ENCODE assay signal across 11 cellular contexts in genomic region chr7:156947120-156947843, GRCh38. TPM values are rescaled to one million over a fixed set of nuclear protein-coding genes. Genes with fewer than 3 reads are reported as not detected.
DNase-seq lines count a peak whose midpoint lies in the region; ATAC-seq and TF ChIP-seq lines count a peak whose summit lies in the region.
"Had no signal": no experiment of that assay in that cellular context is flagged by ENCODE, and none has a peak within 500 bp of the region (broad histone marks: within the 10 kb centered on the region; RNA-seq: fewer than 3 reads in every experiment).

No MANE protein-coding gene starts in this region.

- CTCF ChIA-PET in CD8-positive, alpha-beta T cell (lab: Charles Lee): interaction anchor here (1.0 to 1.2 kb wide), 2 partner anchors 12 to 450 kb away, joined by 3 read pairs; no protein-coding TSS in a partner anchor
- CTCF ChIA-PET in OCI-LY7 (lab: Charles Lee; ENCODE audit: unreplicated experiment): no interaction called here

- H3K4me1 Mint-ChIP-seq in CD8-positive, alpha-beta T cell (ENCODE audit: low read depth): peaks cover 29% of the 10 kb centered on the region
- H3K4me1 Mint-ChIP-seq in memory B cell: peaks cover 13% of the 10 kb centered on the region

- no peak overlapping the region for H3K27ac ChIP-seq in CD8-positive, alpha-beta T cell (ENCODE audit: low read depth, low read length)
- H3K27ac ChIP-seq in OCI-LY7 (ENCODE audit: low read depth, low read length, poor library complexity, severe bottlenecking): no peak overlapping the region
- H3K27ac ChIP-seq: sigmoid colon had no signal

- intact Hi-C loops in CD8-positive, alpha-beta T cell (cut with DNase I, micrococcal nuclease): loop anchor here (5.0 kb wide), 2 partner anchors 55 to 115 kb away; partner anchors contain the start of gene LMBR1 (in 1 of the 2)
- intact Hi-C loops in OCI-LY7 (cut with micrococcal nuclease; ENCODE audit: unreplicated experiment): loop anchor here (5.0 kb wide), 2 partner anchors 40 to 115 kb away; no protein-coding TSS in a partner anchor

- H3K27ac Mint-ChIP-seq in CD8-positive, alpha-beta T cell: no peak overlapping the region
- H3K27ac Mint-ChIP-seq in memory B cell: no peak overlapping the region

- H3K4me3 ChIP-seq in CD8-positive, alpha-beta T cell (ENCODE audit: low read depth, low read length): no peak overlapping the region
- H3K4me3 ChIP-seq in OCI-LY7 (ENCODE audit: low read depth, low read length, poor library complexity, severe bottlenecking): no peak overlapping the region
- H3K4me3 ChIP-seq: mucosa of descending colon, sigmoid colon had no signal

- TF ChIP-seq CTCF in CD8-positive, alpha-beta T cell (IDR thresholded peaks at IDR 0.05): no peak
- TF ChIP-seq CTCF in OCI-LY7 (conservative IDR thresholded peaks at IDR 0.05; ENCODE audit: low read length): no peak

- BruUV-seq in OCI-LY7 (replicated peaks; lab: Mats Ljungman, UMichigan): no TSS peak

- DNase-seq in Ammon's horn (ENCODE audit: low spot score) (peak; percentile 42), SW480 (ENCODE audit: low spot score) (peak; percentile 57), memory B cell (ENCODE audit: low spot score in 2 of 2) (no peak), OCI-LY7 (ENCODE audit: low spot score) (no peak)
- DNase-seq in CD8-positive, alpha-beta T cell: no peak
- DNase-seq: activated CD4-positive, CD25-positive, alpha-beta regulatory T cell treated with anti-CD3 and anti-CD28 coated beads, Interleukin-2, amount 50 U/mL, for 72 hours; mucosa of descending colon; sigmoid colon; SK-N-SH had no signal

- peaks cover 25% of the 10 kb centered on the region for H3K4me1 ChIP-seq in CD8-positive, alpha-beta T cell (ENCODE audit: insufficient read depth, low read length)
- peaks cover 20% of the 10 kb centered on the region for H3K4me1 ChIP-seq in OCI-LY7 (ENCODE audit: insufficient read depth, low read length, poor library complexity, severe bottlenecking)

- POLR2A ChIA-PET in CD8-positive, alpha-beta T cell (lab: Charles Lee): no interaction called here
- POLR2A ChIA-PET in OCI-LY7 (lab: Charles Lee): interaction anchor here (0.6 to 1.8 kb wide), 4 partner anchors 17 to 36 kb away, joined by 3 to 9 read pairs (median 3); no protein-coding TSS in a partner anchor

- H3K27me3 Mint-ChIP-seq in CD8-positive, alpha-beta T cell (ENCODE audit: low read depth): peaks cover 24% of the 10 kb centered on the region
- H3K27me3 Mint-ChIP-seq in memory B cell: peaks cover 2% of the 10 kb centered on the region

- no peak overlapping the region for H3K4me2 ChIP-seq in OCI-LY7 (ENCODE audit: low read length)
- H3K4me2 ChIP-seq: SK-N-SH had no signal

- peaks cover 1% of the 10 kb centered on the region for H3K36me3 ChIP-seq in CD8-positive, alpha-beta T cell (ENCODE audit: insufficient read depth, low read length)
- peaks cover 17% of the 10 kb centered on the region for H3K36me3 ChIP-seq in OCI-LY7 (ENCODE audit: insufficient read depth, low read length)

- no peak for ATAC-seq in CD8-positive, alpha-beta T cell
- no peak for ATAC-seq in memory B cell (ENCODE audit: low read depth)
- no peak for ATAC-seq in HG02840 (IDR thresholded peaks at IDR 0.05; ENCODE audit: low FRiP score, unreplicated experiment)
- ATAC-seq in HG02973 (IDR thresholded peaks at IDR 0.05; ENCODE audit: unreplicated experiment): no peak
- ATAC-seq: mucosa of descending colon had no signal

- H3K79me2 ChIP-seq in OCI-LY7 (ENCODE audit: insufficient read depth, low read depth, low read length): peaks cover 33% of the 10 kb centered on the region

- H3K9me3 Mint-ChIP-seq in CD8-positive, alpha-beta T cell: no peaks in the 10 kb centered on the region
- no peaks in the 10 kb centered on the region for H3K9me3 Mint-ChIP-seq in memory B cell

- H3K4me3 Mint-ChIP-seq in CD8-positive, alpha-beta T cell: peak overlapping the region; percentile 47
- peak overlapping the region; percentile 53 for H3K4me3 Mint-ChIP-seq in memory B cell

- no peaks in the 10 kb centered on the region for H3K27me3 ChIP-seq in CD8-positive, alpha-beta T cell (ENCODE audit: insufficient read depth, low read length)

- H4K20me1 ChIP-seq in OCI-LY7 (ENCODE audit: insufficient read depth, low read length): peaks cover 22% of the 10 kb centered on the region

- peaks cover 8% of the 10 kb centered on the region for H3K36me3 Mint-ChIP-seq in CD8-positive, alpha-beta T cell
- no peaks in the 10 kb centered on the region for H3K36me3 Mint-ChIP-seq in memory B cell

- H3K9me3 ChIP-seq in CD8-positive, alpha-beta T cell (ENCODE audit: low read length): no peaks in the 10 kb centered on the region
- H3K9me3 ChIP-seq in OCI-LY7 (ENCODE audit: low read length): peaks cover 5% of the 10 kb centered on the region; the same call in 1 of the 2 replicates
- H3K9me3 ChIP-seq: mucosa of descending colon, sigmoid colon, SK-N-SH had no signal

- H3K9me2 ChIP-seq in OCI-LY7 (ENCODE audit: insufficient read depth, low read length): no peaks in the 10 kb centered on the region
- H3K9me2 ChIP-seq: SK-N-SH had no signal

- H2AFZ ChIP-seq in OCI-LY7 (ENCODE audit: low read length): no peak overlapping the region

RNA-seq across cellular contexts. Expression of gene NOM1, which starts 2.2 kb away (rescaled TPM):
- 10 to 100 TPM; 35.2 to 50.9 TPM for total RNA-seq in CD8-positive, alpha-beta T cell
- total RNA-seq in OCI-LY7 (2014; rRNA removed; shearing (Covaris generic)): 40.2 and 43.8 TPM in 2 replicates
- 59.9 and 65.9 TPM in 2 replicates for total RNA-seq in OCI-LY7 (2022)

RNA-seq across cellular contexts. Expression of gene LMBR1, which starts 54.3 kb away (rescaled TPM):
- 10 to 100 TPM; 69.1 to 74.0 TPM for total RNA-seq in CD8-positive, alpha-beta T cell
- total RNA-seq in OCI-LY7 (2014; rRNA removed; shearing (Covaris generic)): 91.1 and 136 TPM in 2 replicates
- total RNA-seq in OCI-LY7 (2022): 114 and 116 TPM in 2 replicates

Comparison
In these comparisons a context has a peak if more than half of its experiments do, and no peak if none do; other contexts are left out.
1. DNase-seq: peak in Ammon's horn (single experiment) and SW480 (single experiment); none in CD8-positive, alpha-beta T cell (0 of 7), memory B cell (0 of 2) and OCI-LY7 (single experiment).